In genomic region chr18:57107141-57107832, GRCh38 we compare ENCODE assay signal across 1 cellular context.
A peak's percentile ranks its signal among the peaks of the same experiment; 100 is the strongest.
TF ChIP-seq lines count a peak whose summit lies in the region.

No MANE protein-coding gene starts in this region.

TF ChIP-seq in HCT116, 20 proteins besides CTCF, POLR2A, EP300 and RAD21 (continued from another document):
- TF ChIP-seq, protein P1, sequence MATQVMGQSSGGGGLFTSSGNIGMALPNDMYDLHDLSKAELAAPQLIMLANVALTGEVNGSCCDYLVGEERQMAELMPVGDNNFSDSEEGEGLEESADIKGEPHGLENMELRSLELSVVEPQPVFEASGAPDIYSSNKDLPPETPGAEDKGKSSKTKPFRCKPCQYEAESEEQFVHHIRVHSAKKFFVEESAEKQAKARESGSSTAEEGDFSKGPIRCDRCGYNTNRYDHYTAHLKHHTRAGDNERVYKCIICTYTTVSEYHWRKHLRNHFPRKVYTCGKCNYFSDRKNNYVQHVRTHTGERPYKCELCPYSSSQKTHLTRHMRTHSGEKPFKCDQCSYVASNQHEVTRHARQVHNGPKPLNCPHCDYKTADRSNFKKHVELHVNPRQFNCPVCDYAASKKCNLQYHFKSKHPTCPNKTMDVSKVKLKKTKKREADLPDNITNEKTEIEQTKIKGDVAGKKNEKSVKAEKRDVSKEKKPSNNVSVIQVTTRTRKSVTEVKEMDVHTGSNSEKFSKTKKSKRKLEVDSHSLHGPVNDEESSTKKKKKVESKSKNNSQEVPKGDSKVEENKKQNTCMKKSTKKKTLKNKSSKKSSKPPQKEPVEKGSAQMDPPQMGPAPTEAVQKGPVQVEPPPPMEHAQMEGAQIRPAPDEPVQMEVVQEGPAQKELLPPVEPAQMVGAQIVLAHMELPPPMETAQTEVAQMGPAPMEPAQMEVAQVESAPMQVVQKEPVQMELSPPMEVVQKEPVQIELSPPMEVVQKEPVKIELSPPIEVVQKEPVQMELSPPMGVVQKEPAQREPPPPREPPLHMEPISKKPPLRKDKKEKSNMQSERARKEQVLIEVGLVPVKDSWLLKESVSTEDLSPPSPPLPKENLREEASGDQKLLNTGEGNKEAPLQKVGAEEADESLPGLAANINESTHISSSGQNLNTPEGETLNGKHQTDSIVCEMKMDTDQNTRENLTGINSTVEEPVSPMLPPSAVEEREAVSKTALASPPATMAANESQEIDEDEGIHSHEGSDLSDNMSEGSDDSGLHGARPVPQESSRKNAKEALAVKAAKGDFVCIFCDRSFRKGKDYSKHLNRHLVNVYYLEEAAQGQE (IDR thresholded peaks at IDR 0.05; ENCODE audit: low read depth), result peak; percentile 87
